In the genomic region with DNA sequence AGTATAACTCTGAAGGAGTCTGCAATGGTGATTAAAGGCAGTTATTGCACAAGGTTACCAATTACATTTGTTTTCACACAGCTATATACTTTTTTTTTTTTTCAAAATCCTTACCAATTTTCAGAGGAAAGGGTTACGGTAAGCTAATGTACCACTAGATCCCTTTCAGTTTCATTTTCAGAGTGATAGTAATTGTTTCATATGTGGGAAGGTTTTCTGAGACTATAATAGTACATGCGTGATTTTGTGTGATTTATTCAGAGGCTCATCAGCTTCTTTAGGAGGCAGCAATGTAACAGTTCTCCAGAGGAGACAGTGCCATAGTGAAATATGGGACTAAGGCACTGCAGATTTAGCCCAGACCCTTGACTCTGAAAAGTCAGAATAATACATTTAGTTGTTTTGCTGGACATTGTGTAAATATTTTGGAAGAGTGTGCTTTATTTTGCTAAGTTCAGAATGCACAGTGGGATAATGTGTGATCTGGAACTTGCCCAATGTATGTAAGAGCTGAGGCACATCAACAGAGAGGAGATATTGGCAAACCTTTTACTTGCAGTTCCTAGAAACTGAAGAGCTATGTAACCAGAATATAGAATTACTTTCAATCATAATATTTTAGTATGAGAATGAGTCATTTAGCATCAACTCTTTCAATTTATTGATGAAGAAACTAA, we compare ENCODE assay signal across 8 cellular contexts.
DNase-seq lines count a peak whose midpoint lies in the region; ATAC-seq and TF ChIP-seq lines count a peak whose summit lies in the region.

No MANE protein-coding gene starts in this region.

- no peaks in the 10 kb centered on the region for H3K36me3 ChIP-seq in urinary bladder (ENCODE audit: insufficient read depth)

- H3K4me3 ChIP-seq in right cardiac atrium (ENCODE audit: low read length), result peak overlapping the region; percentile 63
- H3K4me3 ChIP-seq in coronary artery, result peak overlapping the region; percentile 46
- H3K4me3 ChIP-seq in urinary bladder (ENCODE audit: low read depth, low read length), result peak overlapping the region; percentile 22

- no peaks in the 10 kb centered on the region for H3K4me1 ChIP-seq in right cardiac atrium (ENCODE audit: control insufficient read depth, insufficient read depth, low read length)
- H3K4me1 ChIP-seq in urinary bladder (ENCODE audit: insufficient read depth), result no peaks in the 10 kb centered on the region

- no peaks in the 10 kb centered on the region for H3K9me3 ChIP-seq in right cardiac atrium (ENCODE audit: control insufficient read depth, low read length)

- DNase-seq in right cardiac atrium (no peak), Right ventricle myocardium superior (no peak), coronary artery (ENCODE audit: low spot score) (no peak), foreskin melanocyte (no peak), GF-D8 (lab: John Stamatoyannopoulos, UW) (no peak), NCI-H510A treated with DMSO at 0.1 percent for 48 hours (lab: John Stamatoyannopoulos, UW) (no peak)

- 28% methylated on average over 2 of the region's 2 CpGs for WGBS in right cardiac atrium
- WGBS in urinary bladder, result 47% methylated on average over 2 of the region's 2 CpGs

- peak in 1 of 2 donors; percentile 43 for ATAC-seq in right cardiac atrium
- no peak for ATAC-seq in Right ventricle myocardium superior (ENCODE audit: poor library complexity)
- peak; percentile 86 for ATAC-seq in HG03175 (IDR thresholded peaks at IDR 0.05; ENCODE audit: unreplicated experiment)

- H3K27ac ChIP-seq in right cardiac atrium (ENCODE audit: low read length), result no peak overlapping the region
- no peak overlapping the region for H3K27ac ChIP-seq in coronary artery
- H3K27ac ChIP-seq in urinary bladder (ENCODE audit: low read depth), result no peak overlapping the region

- intact Hi-C loops in right cardiac atrium (cut with DNase I) (no loop called here), Right ventricle myocardium superior (cut with DNase I) (no loop called here)

- H3K27me3 ChIP-seq in right cardiac atrium (ENCODE audit: control insufficient read depth, insufficient read depth), result no peaks in the 10 kb centered on the region

- no peak for TF ChIP-seq CTCF in coronary artery (IDR thresholded peaks at IDR 0.05)
